In genomic region chr12:106107566-106107965, GRCh38 we compare ENCODE assay signal across 11 cellular contexts. TPM values are rescaled to one million over a fixed set of nuclear protein-coding genes. Genes with fewer than 3 reads are reported as not detected.
DNase-seq lines count a peak whose midpoint lies in the region; ATAC-seq and TF ChIP-seq lines count a peak whose summit lies in the region.
"Had no signal": no experiment of that assay in that cellular context is flagged by ENCODE, and none has a peak within 500 bp of the region (broad histone marks: within the 10 kb centered on the region; RNA-seq: fewer than 3 reads in every experiment).

No MANE protein-coding gene starts in this region.

- no peak for DNase-seq in Caco-2
- no peak for DNase-seq in SK-N-SH
- peak; percentile 70 for DNase-seq in fibroblast of villous mesenchyme (ENCODE audit: low read depth)
- DNase-seq in NCI-H2107 treated with DMSO at 0.1 percent for 48 hours (lab: John Stamatoyannopoulos, UW; ENCODE audit: unreplicated experiment): no peak
- DNase-seq in KBM-7: no peak
- DNase-seq in stimulated activated CD4-positive, alpha-beta T cell treated with anti-CD3 and anti-CD28 coated beads, Interleukin-15, amount 100 ng/mL, for 24 hours: no peak
- DNase-seq: activated CD8-positive, alpha-beta memory T cell treated with anti-CD3 and anti-CD28 coated beads, Interleukin-2, amount 10 ng/mL, durations not matched to agents 7 days and 5 days; AML-193; stimulated activated naive CD8-positive, alpha-beta T cell treated with anti-CD3 and anti-CD28 coated beads, Interleukin-15, Interleukin-2, amounts not matched to agents 100 U/mL and 50 U/mL, for 24 hours had no signal

- H3K36me3 ChIP-seq in Caco-2 (ENCODE audit: control insufficient read depth, insufficient read depth, low read length) (no peaks in the 10 kb centered on the region), SK-N-SH (replicated peaks in 1 of 2; ENCODE audit: control insufficient read depth in 1 of 2, insufficient read depth in 2 of 2, low read length in 1 of 2) (peaks cover 4 to 14% of the 10 kb centered on the region in 2 experiments), parathyroid adenoma (ENCODE audit: control insufficient read depth, insufficient read depth, low read length) (no peaks in the 10 kb centered on the region)

- no peak for TF ChIP-seq RAD21 in SK-N-SH (IDR thresholded peaks at IDR 0.05; ENCODE audit: low read length)

- H3K4me3 Mint-ChIP-seq in Caco-2 (ENCODE audit: unreplicated experiment): no peak overlapping the region
- H3K4me3 Mint-ChIP-seq: activated CD8-positive, alpha-beta memory T cell treated with anti-CD3 and anti-CD28 coated beads, Interleukin-2, amount 10 ng/mL, durations not matched to agents 7 days and 5 days had no signal

- H3K4me3 ChIP-seq in Caco-2 (ENCODE audit: low read depth, low read length): no peak overlapping the region
- H3K4me3 ChIP-seq in SK-N-SH (ENCODE audit: low read depth in 2 of 2, low read length in 1 of 2): no peak overlapping the region
- no peak overlapping the region for H3K4me3 ChIP-seq in fibroblast of villous mesenchyme (ENCODE audit: low read depth, low read length)
- no peak overlapping the region for H3K4me3 ChIP-seq in parathyroid adenoma (ENCODE audit: low read depth, low read length)

- H3K27me3 ChIP-seq in Caco-2 (replicated peaks; ENCODE audit: control insufficient read depth, insufficient read depth, low read length) (no peaks in the 10 kb centered on the region), SK-N-SH (ENCODE audit: insufficient read depth) (no peaks in the 10 kb centered on the region), parathyroid adenoma (ENCODE audit: control insufficient read depth, insufficient read depth, low read length) (no peaks in the 10 kb centered on the region)

- H3K27ac ChIP-seq in SK-N-SH (ENCODE audit: low read depth in 2 of 2, low read length in 1 of 2) (peak overlapping the region; percentile 67 to 73; a peak in 3 of 4 replicates), parathyroid adenoma (peak overlapping the region; percentile 97)

- POLR2A ChIA-PET in Caco-2 (lab: Charles Lee): no interaction called here
- POLR2A ChIA-PET in SK-N-SH (lab: Yijun Ruan, JAX): interaction anchor here (0.9 kb wide), 1 partner anchor 305 kb away, joined by 3 read pairs; no protein-coding TSS in a partner anchor

- H3K79me2 ChIP-seq in SK-N-SH (ENCODE audit: insufficient read depth): peaks cover 100% of the 10 kb centered on the region
- H3K79me2 ChIP-seq in parathyroid adenoma: peaks cover 51% of the 10 kb centered on the region

- H3K4me1 Mint-ChIP-seq in Caco-2 (ENCODE audit: low read depth, unreplicated experiment): peaks cover 33% of the 10 kb centered on the region

- peaks cover 49% of the 10 kb centered on the region for H3K4me1 ChIP-seq in Caco-2
- peaks cover 19 to 35% of the 10 kb centered on the region in 2 experiments for H3K4me1 ChIP-seq in SK-N-SH (ENCODE audit: control insufficient read depth in 1 of 2, insufficient read depth in 2 of 2, low read depth in 1 of 2, low read length in 1 of 2)
- H3K4me1 ChIP-seq in parathyroid adenoma: peaks cover 60% of the 10 kb centered on the region

- H3K9ac ChIP-seq in SK-N-SH (peak overlapping the region; percentile 1; the same call in 1 of the 2 replicates), parathyroid adenoma (no peak overlapping the region)

- TF ChIP-seq CTCF in Caco-2 (IDR thresholded peaks at IDR 0.05; ENCODE audit: insufficient read depth in 1 of 2, low read depth in 1 of 2, low read length in 1 of 2, severe bottlenecking in 1 of 2, unreplicated experiment in 1 of 2): no peak
- no peak for TF ChIP-seq CTCF in SK-N-SH (IDR thresholded peaks at IDR 0.05)
- TF ChIP-seq CTCF in fibroblast of villous mesenchyme (IDR thresholded peaks at IDR 0.05; ENCODE audit: insufficient read depth, low read depth, low read length): no peak
- no peak for TF ChIP-seq CTCF in parathyroid adenoma (IDR thresholded peaks at IDR 0.05)

- H3K9me2 ChIP-seq in SK-N-SH: no peaks in the 10 kb centered on the region

- WGBS in SK-N-SH (ENCODE audit: low lambda C conversion rate): 40% methylated on average over 2 of the region's 2 CpGs

- peak overlapping the region; percentile 51 for H3K27ac Mint-ChIP-seq in Caco-2 (ENCODE audit: unreplicated experiment)
- H3K27ac Mint-ChIP-seq: activated CD8-positive, alpha-beta memory T cell treated with anti-CD3 and anti-CD28 coated beads, Interleukin-2, amount 10 ng/mL, durations not matched to agents 7 days and 5 days had no signal

- H4K20me1 ChIP-seq in SK-N-SH (ENCODE audit: insufficient read depth): peaks cover 41% of the 10 kb centered on the region

- H2AFZ ChIP-seq in SK-N-SH (ENCODE audit: low read depth) (no peak overlapping the region), parathyroid adenoma (no peak overlapping the region)

- CTCF ChIA-PET in Caco-2 (lab: Charles Lee) (interaction anchor here (0.7 to 1.3 kb wide), 2 partner anchors 29 to 83 kb away, joined by 3 to 4 read pairs; no protein-coding TSS in a partner anchor), SK-N-SH (lab: Yijun Ruan, JAX) (interaction anchor here (0.8 to 3.4 kb wide), 2 partner anchors 24 to 29 kb away, joined by 3 to 17 read pairs; no protein-coding TSS in a partner anchor)

- intact Hi-C loops in Caco-2 (cut with micrococcal nuclease; ENCODE audit: unreplicated experiment): loop anchor here (1.0 to 2.0 kb wide), 2 partner anchors 8 to 25 kb away; no protein-coding TSS in a partner anchor

- peaks cover 6% of the 10 kb centered on the region for H3K36me3 Mint-ChIP-seq in Caco-2 (ENCODE audit: insufficient read depth, unreplicated experiment)
- H3K36me3 Mint-ChIP-seq: activated CD8-positive, alpha-beta memory T cell treated with anti-CD3 and anti-CD28 coated beads, Interleukin-2, amount 10 ng/mL, durations not matched to agents 7 days and 5 days had no signal

- TF ChIP-seq EP300 in SK-N-SH (IDR thresholded peaks at IDR 0.05; ENCODE audit: borderline replicate concordance in 1 of 2, low read depth in 1 of 2, low read length in 1 of 2): no peak

- H3K9me3 ChIP-seq in Caco-2 (no peaks in the 10 kb centered on the region), SK-N-SH (no peaks in the 10 kb centered on the region), parathyroid adenoma (ENCODE audit: control insufficient read depth, low read length) (no peaks in the 10 kb centered on the region)

- BruUV-seq in Caco-2 (replicated peaks; lab: Mats Ljungman, UMichigan): no TSS peak

- ATAC-seq in HG02798 (IDR thresholded peaks at IDR 0.05; ENCODE audit: poor library complexity, unreplicated experiment): no peak
- ATAC-seq: activated CD8-positive, alpha-beta memory T cell treated with anti-CD3 and anti-CD28 coated beads, Interleukin-2, amount 10 ng/mL, durations not matched to agents 7 days and 5 days; stimulated activated naive CD8-positive, alpha-beta T cell treated with anti-CD3 and anti-CD28 coated beads, Interleukin-15, Interleukin-2, amounts not matched to agents 100 U/mL and 50 U/mL, for 24 hours had no signal

- H3K27me3 Mint-ChIP-seq in Caco-2 (ENCODE audit: insufficient read depth, unreplicated experiment): no peaks in the 10 kb centered on the region

- H3F3A ChIP-seq in SK-N-SH (replicated peaks; ENCODE audit: insufficient read depth): peaks cover 20% of the 10 kb centered on the region

- H3K4me2 ChIP-seq in SK-N-SH (peak overlapping the region; percentile 52), parathyroid adenoma (ENCODE audit: low read length) (no peak overlapping the region)

- H3K9me3 Mint-ChIP-seq in Caco-2 (ENCODE audit: unreplicated experiment): no peaks in the 10 kb centered on the region

- in situ Hi-C loops in KBM-7 (cut with MboI; ENCODE audit: low pct_unique_long_range_greater_than_20kb, low sequenced_read_pairs): no loop called here

TF ChIP-seq in SK-N-SH, 30 proteins besides CTCF, POLR2A, EP300 and RAD21:
- TF ChIP-seq TCF12 (IDR thresholded peaks at IDR 0.05): no peak
- TF ChIP-seq MAX (IDR thresholded peaks at IDR 0.05; ENCODE audit: low read depth): peak; percentile 47; the same call in 1 of the 2 replicates
- no peak for TF ChIP-seq NRF1 (IDR thresholded peaks at IDR 0.05; ENCODE audit: low read depth, low read length)
- no peak for TF ChIP-seq RXRA (IDR thresholded peaks at IDR 0.05; ENCODE audit: borderline replicate concordance, low read depth)

RNA-seq across cellular contexts. Expression of gene NUAK1, which starts 31.2 kb away (rescaled TPM):
- 3.7 and 4.2 TPM in 2 replicates for total RNA-seq in Caco-2 (2022)
- 8.1 and 11.3 TPM in 2 replicates for polyA plus RNA-seq in SK-N-SH (2012; rRNA removed)
- 9.5 and 10.7 TPM in 2 replicates for polyA plus RNA-seq in SK-N-SH (2012; cell fraction: cytosol; rRNA removed)
- 12.0 and 18.7 TPM in 2 replicates for polyA plus RNA-seq in SK-N-SH (2012; cell fraction: nucleus; rRNA removed)
- total RNA-seq in fibroblast of villous mesenchyme: 82.8 and 84.6 TPM in 2 replicates
- total RNA-seq: activated CD8-positive, alpha-beta memory T cell treated with anti-CD3 and anti-CD28 coated beads, Interleukin-2, amount 10 ng/mL, durations not matched to agents 7 days and 5 days had no signal

Comparison
In these comparisons a context has a peak if more than half of its experiments do, and no peak if none do; other contexts are left out.
1. RNA of gene NUAK1, which starts 31.2 kb away (total RNA-seq): 82.8 to 84.6 TPM in fibroblast of villous mesenchyme; 3.7 to 4.2 TPM in Caco-2; every median in the first group is over 10 times any median in the second.